In the genomic region with DNA sequence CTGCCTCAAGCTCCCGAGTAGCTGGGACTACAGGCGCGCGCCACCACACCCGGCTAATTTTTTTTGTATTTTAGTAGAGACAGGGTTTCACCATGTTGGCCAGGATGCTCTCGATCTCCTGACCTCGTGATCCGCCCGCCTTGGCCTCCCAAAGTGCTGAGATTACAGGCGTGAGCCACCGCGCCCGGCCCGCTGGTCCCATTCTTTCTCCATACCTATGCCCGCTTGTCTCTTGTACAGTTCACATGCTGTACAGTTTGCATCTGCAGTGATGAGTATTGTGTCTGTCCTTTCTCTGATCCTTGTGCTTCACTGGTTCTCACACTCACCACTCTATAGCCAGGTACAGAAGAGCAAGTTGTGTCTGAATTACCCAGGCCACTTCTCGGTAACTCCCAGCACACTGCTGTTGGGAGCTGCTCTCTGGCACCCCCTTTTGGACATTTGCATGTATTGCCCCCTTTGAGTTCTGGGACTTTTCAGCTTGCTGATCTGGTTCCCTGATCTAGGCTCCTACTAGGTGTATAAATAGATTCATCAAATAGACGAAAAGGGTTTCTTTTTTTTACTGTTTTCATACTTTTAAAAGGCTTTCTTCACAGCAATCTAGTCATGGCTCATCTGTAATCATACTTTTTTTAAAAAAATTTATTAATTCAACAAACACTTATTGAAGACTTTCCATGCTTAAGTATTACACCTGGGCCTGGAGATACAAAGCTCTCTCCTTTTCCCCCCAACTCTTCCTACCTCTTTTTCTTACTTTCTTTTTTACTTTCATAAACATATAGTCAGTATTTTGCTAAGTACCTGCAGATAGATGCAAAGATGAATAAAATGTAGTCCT, we compare ENCODE assay signal across 8 cellular contexts. TPM values are rescaled to one million over a fixed set of nuclear protein-coding genes. Genes with fewer than 3 reads are reported as not detected.
DNase-seq lines count a peak whose midpoint lies in the region; TF ChIP-seq lines count a peak whose summit lies in the region.

No MANE protein-coding gene starts in this region.

- H3K27ac ChIP-seq in Peyer's patch = no peak overlapping the region

- peaks cover 1% of the 10 kb centered on the region for H3K36me3 Mint-ChIP-seq in type B pancreatic cell

- DNase-seq in BE2C (peak; percentile 69), GM19238 (ENCODE audit: insufficient read length, low spot score) (peak; percentile 16), Peyer's patch (peak in 2 of 3 donors; percentile 44 to 84), activated T-helper 1 cell treated with Interleukin-2 at 50 U/mL for 16 hours (ENCODE audit: low read depth) (peak; percentile 35), fibroblast of pulmonary artery (ENCODE audit: low read depth) (peak; percentile 78), nucleus accumbens (lab: John Stamatoyannopoulos, UW) (peak in 43 of 56 donors; percentile 1 to 74 (median 26)), type B pancreatic cell (ENCODE audit: extremely low spot score, unreplicated experiment) (no peak)

- TF ChIP-seq EP300 in Ishikawa (IDR thresholded peaks at IDR 0.05; ENCODE audit: borderline replicate concordance) = no peak

- no peak overlapping the region for H3K4me3 ChIP-seq in BE2C (ENCODE audit: low read depth, low read length)
- H3K4me3 ChIP-seq in Peyer's patch = no peak overlapping the region
- H3K4me3 ChIP-seq in fibroblast of pulmonary artery (replicated peaks; ENCODE audit: low read depth, low read length) = no peak overlapping the region

- H3K4me1 ChIP-seq in BE2C (no peaks in the 10 kb centered on the region; the same call in 1 of the 2 replicates), Peyer's patch (no peaks in the 10 kb centered on the region)

- no peaks in the 10 kb centered on the region for H3K9me3 Mint-ChIP-seq in type B pancreatic cell

- no peak for TF ChIP-seq POLR2A in Peyer's patch (IDR thresholded peaks at IDR 0.05)

- H3K36me3 ChIP-seq in BE2C (no peaks in the 10 kb centered on the region), Peyer's patch (no peaks in the 10 kb centered on the region)

- peak; percentile 94 for TF ChIP-seq RAD21 in Ishikawa (IDR thresholded peaks at IDR 0.05; ENCODE audit: low read depth)

- H3K27me3 Mint-ChIP-seq in type B pancreatic cell = peaks cover 4% of the 10 kb centered on the region

- no peak overlapping the region for H3K27ac Mint-ChIP-seq in type B pancreatic cell

- no peaks in the 10 kb centered on the region for H3K9me3 ChIP-seq in BE2C
- H3K9me3 ChIP-seq in Peyer's patch = no peaks in the 10 kb centered on the region

- H3K4me3 Mint-ChIP-seq in type B pancreatic cell = no peak overlapping the region

- H3K4me1 Mint-ChIP-seq in type B pancreatic cell (ENCODE audit: unreplicated experiment) = peaks cover 8% of the 10 kb centered on the region

- TF ChIP-seq CTCF in BE2C (IDR thresholded peaks at IDR 0.05; ENCODE audit: low read depth, low read length) (peak; percentile 98), Peyer's patch (IDR thresholded peaks at IDR 0.05) (peak; percentile 63 to 91 (median 84)), fibroblast of pulmonary artery (IDR thresholded peaks at IDR 0.05; ENCODE audit: low read length, missing control alignments) (peak; percentile 99), type B pancreatic cell (conservative IDR thresholded peaks at IDR 0.05) (peak; percentile 85)

- H3K27me3 ChIP-seq in BE2C (no peaks in the 10 kb centered on the region), Peyer's patch (no peaks in the 10 kb centered on the region)

TF ChIP-seq in Ishikawa, 13 proteins besides CTCF, POLR2A, EP300 and RAD21:
- TF ChIP-seq, protein P1, sequence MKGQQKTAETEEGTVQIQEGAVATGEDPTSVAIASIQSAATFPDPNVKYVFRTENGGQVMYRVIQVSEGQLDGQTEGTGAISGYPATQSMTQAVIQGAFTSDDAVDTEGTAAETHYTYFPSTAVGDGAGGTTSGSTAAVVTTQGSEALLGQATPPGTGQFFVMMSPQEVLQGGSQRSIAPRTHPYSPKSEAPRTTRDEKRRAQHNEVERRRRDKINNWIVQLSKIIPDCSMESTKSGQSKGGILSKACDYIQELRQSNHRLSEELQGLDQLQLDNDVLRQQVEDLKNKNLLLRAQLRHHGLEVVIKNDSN (IDR thresholded peaks at IDR 0.05) = no peak
- no peak for TF ChIP-seq ZBTB7A (IDR thresholded peaks at IDR 0.05; ENCODE audit: low read depth)
- no peak for TF ChIP-seq YY1 (IDR thresholded peaks at IDR 0.05; ENCODE audit: low read depth)
- TF ChIP-seq NFIC (IDR thresholded peaks at IDR 0.05) = no peak
- TF ChIP-seq, protein P2, sequence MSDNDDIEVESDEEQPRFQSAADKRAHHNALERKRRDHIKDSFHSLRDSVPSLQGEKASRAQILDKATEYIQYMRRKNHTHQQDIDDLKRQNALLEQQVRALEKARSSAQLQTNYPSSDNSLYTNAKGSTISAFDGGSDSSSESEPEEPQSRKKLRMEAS (IDR thresholded peaks at IDR 0.05) = no peak
- TF ChIP-seq TCF12 (IDR thresholded peaks at IDR 0.05; ENCODE audit: low read depth) = no peak
- no peak for TF ChIP-seq EGR1 (IDR thresholded peaks at IDR 0.05)
- TF ChIP-seq TAF1 (IDR thresholded peaks at IDR 0.05; ENCODE audit: low read depth) = no peak
- no peak for TF ChIP-seq TEAD4 (IDR thresholded peaks at IDR 0.05)
- TF ChIP-seq FOXM1 (IDR thresholded peaks at IDR 0.05; ENCODE audit: borderline replicate concordance, low read depth) = no peak
- no peak for TF ChIP-seq CREB1 (IDR thresholded peaks at IDR 0.05; ENCODE audit: low read depth)
- TF ChIP-seq CEBPB (IDR thresholded peaks at IDR 0.05) = no peak
- TF ChIP-seq, protein P3, sequence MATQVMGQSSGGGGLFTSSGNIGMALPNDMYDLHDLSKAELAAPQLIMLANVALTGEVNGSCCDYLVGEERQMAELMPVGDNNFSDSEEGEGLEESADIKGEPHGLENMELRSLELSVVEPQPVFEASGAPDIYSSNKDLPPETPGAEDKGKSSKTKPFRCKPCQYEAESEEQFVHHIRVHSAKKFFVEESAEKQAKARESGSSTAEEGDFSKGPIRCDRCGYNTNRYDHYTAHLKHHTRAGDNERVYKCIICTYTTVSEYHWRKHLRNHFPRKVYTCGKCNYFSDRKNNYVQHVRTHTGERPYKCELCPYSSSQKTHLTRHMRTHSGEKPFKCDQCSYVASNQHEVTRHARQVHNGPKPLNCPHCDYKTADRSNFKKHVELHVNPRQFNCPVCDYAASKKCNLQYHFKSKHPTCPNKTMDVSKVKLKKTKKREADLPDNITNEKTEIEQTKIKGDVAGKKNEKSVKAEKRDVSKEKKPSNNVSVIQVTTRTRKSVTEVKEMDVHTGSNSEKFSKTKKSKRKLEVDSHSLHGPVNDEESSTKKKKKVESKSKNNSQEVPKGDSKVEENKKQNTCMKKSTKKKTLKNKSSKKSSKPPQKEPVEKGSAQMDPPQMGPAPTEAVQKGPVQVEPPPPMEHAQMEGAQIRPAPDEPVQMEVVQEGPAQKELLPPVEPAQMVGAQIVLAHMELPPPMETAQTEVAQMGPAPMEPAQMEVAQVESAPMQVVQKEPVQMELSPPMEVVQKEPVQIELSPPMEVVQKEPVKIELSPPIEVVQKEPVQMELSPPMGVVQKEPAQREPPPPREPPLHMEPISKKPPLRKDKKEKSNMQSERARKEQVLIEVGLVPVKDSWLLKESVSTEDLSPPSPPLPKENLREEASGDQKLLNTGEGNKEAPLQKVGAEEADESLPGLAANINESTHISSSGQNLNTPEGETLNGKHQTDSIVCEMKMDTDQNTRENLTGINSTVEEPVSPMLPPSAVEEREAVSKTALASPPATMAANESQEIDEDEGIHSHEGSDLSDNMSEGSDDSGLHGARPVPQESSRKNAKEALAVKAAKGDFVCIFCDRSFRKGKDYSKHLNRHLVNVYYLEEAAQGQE (IDR thresholded peaks at IDR 0.05; ENCODE audit: low read depth) = no peak
TF ChIP-seq in Ishikawa: peak in this region for 0.

RNA-seq across cellular contexts. Expression of a gene that starts 53.5 kb away (rescaled TPM):
- polyA plus RNA-seq in BE2C (2012; ENCODE audit: insufficient read depth, insufficient read length, low read depth) = not detected
- total RNA-seq in Peyer's patch (10 to 100 TPM; 33.3 to 60.2 (median 43.6) TPM), type B pancreatic cell (ENCODE audit: low replicate concordance) (0.21 and 0.92 TPM in 2 replicates)

Comparison
In these comparisons a context has a peak if more than half of its experiments do, and no peak if none do; other contexts are left out.
1. RNA of a gene that starts 53.5 kb away (total RNA-seq): 33.3 to 60.2 TPM in Peyer's patch; 0.21 to 0.92 TPM in type B pancreatic cell; every median in the first group is over 10 times any median in the second.
2. Peak in every context shown above with its lines, with median percentiles within 50 percentile points of each other: CTCF ChIP-seq.